Comparison of ENCODE assay signal across 20 cellular contexts in the genomic region with DNA sequence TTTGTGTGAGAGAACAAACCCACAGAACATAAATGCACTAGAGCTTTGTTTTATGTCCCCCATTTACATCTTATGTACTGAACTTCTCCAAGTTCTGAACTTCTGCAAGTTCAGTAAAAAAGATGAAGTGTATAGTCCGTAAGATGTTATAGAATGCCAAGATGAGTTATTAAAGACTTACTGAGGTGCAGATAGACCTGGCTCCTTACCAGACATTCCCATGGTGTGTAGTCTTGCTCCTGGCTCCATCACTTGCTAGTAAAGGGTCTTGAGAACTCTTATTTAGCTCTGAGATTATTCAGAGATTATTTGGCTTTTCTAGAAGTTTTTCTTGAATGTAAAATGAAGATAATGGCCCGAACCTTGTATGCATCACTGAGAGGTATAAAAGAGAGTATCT. TPM values are rescaled to one million over a fixed set of nuclear protein-coding genes. Genes with fewer than 3 reads are reported as not detected.
"Had no signal": no experiment of that assay in that cellular context is flagged by ENCODE, and none has a peak within 500 bp of the region (broad histone marks: within the 10 kb centered on the region; RNA-seq: fewer than 3 reads in every experiment).

No MANE protein-coding gene starts in this region.

- H3K27me3 ChIP-seq: SJSA1 had no signal

- H3K9me3 ChIP-seq: SJSA1 had no signal

- H3K27ac ChIP-seq: SJSA1 had no signal

- H3K36me3 Mint-ChIP-seq: activated CD4-positive, alpha-beta memory T cell treated with anti-CD3 and anti-CD28 coated beads for 36 hours; activated naive CD8-positive, alpha-beta T cell had no signal

- H3K27me3 Mint-ChIP-seq: activated CD4-positive, alpha-beta memory T cell treated with anti-CD3 and anti-CD28 coated beads for 36 hours; activated CD4-positive, alpha-beta T cell treated with anti-CD3 and anti-CD28 coated beads, Interleukin-2, amount 10 ng/mL, durations not matched to agents 7 days and 5 days; T-helper 17 cell had no signal

- H3K9me3 Mint-ChIP-seq: activated CD4-positive, alpha-beta T cell treated with anti-CD3 and anti-CD28 coated beads, Interleukin-2, amount 10 ng/mL, durations not matched to agents 7 days and 5 days; activated T-cell treated with anti-CD3 and anti-CD28 coated beads, Interleukin-2, amount 50 U/mL, for 4 hours had no signal

- DNase-seq: activated CD4-positive, alpha-beta memory T cell treated with anti-CD3 and anti-CD28 coated beads for 36 hours; activated CD4-positive, alpha-beta T cell treated with anti-CD3 and anti-CD28 coated beads, Interleukin-2, amount 10 ng/mL, durations not matched to agents 7 days and 5 days; activated CD4-positive, CD25-positive, alpha-beta regulatory T cell; activated CD8-positive, alpha-beta memory T cell treated with anti-CD3 and anti-CD28 coated beads for 24 hours; activated effector memory CD4-positive, alpha-beta T cell treated with anti-CD3 and anti-CD28 coated beads, Interleukin-2, amount 50 U/mL, for 16 hours; activated naive CD4-positive, alpha-beta T cell treated with Interleukin-2 at 50 U/mL for 16 hours; activated T-cell treated with anti-CD3 and anti-CD28 coated beads, Interleukin-2, amount 50 U/mL, for 4 hours; cerebellar nuclear complex; Karpas-422; NCI-H1105 treated with DMSO at 0.1 percent for 48 hours; NCI-H1436 treated with DMSO at 0.1 percent for 48 hours; NCI-H187 treated with DMSO at 0.1 percent for 48 hours; NCI-H2081 treated with DMSO at 0.1 percent for 48 hours; NCI-H446; NCI-H524; SHP77; T-helper 17 cell; T-helper 9 cell had no signal

- H3K4me3 ChIP-seq: SJSA1 had no signal

- ATAC-seq: activated T-cell treated with anti-CD3 and anti-CD28 coated beads, Interleukin-2, amount 50 U/mL, for 4 hours; T-helper 17 cell had no signal

- H3K27ac Mint-ChIP-seq: activated CD4-positive, alpha-beta memory T cell treated with anti-CD3 and anti-CD28 coated beads for 36 hours; activated CD4-positive, alpha-beta T cell treated with anti-CD3 and anti-CD28 coated beads, Interleukin-2, amount 10 ng/mL, durations not matched to agents 7 days and 5 days; activated naive CD8-positive, alpha-beta T cell; T-helper 17 cell had no signal

- H3K4me1 Mint-ChIP-seq: activated CD4-positive, alpha-beta T cell treated with anti-CD3 and anti-CD28 coated beads, Interleukin-2, amount 10 ng/mL, durations not matched to agents 7 days and 5 days; T-helper 17 cell had no signal

- H3K4me3 Mint-ChIP-seq: activated CD4-positive, alpha-beta memory T cell treated with anti-CD3 and anti-CD28 coated beads for 36 hours; activated CD4-positive, alpha-beta T cell treated with anti-CD3 and anti-CD28 coated beads, Interleukin-2, amount 10 ng/mL, durations not matched to agents 7 days and 5 days; activated naive CD8-positive, alpha-beta T cell; activated T-cell treated with anti-CD3 and anti-CD28 coated beads, Interleukin-2, amount 50 U/mL, for 4 hours; T-helper 17 cell had no signal

RNA-seq across cellular contexts. Expression of a gene that starts 16.8 kb away (rescaled TPM):
- total RNA-seq: activated CD4-positive, alpha-beta memory T cell treated with anti-CD3 and anti-CD28 coated beads for 36 hours; activated CD4-positive, alpha-beta T cell treated with anti-CD3 and anti-CD28 coated beads, Interleukin-2, amount 10 ng/mL, durations not matched to agents 7 days and 5 days; T-helper 17 cell had no signal
